Comparison of ENCODE assay signal across 23 cellular contexts in genomic region chr3:177484926-177485325, GRCh38.
"Had no signal": no experiment of that assay in that cellular context is flagged by ENCODE, and none has a peak within 500 bp of the region (broad histone marks: within the 10 kb centered on the region; RNA-seq: fewer than 3 reads in every experiment).

No MANE protein-coding gene starts in this region.

- H3K4me3 ChIP-seq: PC-9, SK-N-MC had no signal

- H3K4me1 Mint-ChIP-seq: activated B cell treated with CpG ODN at 0.5 μM for 24 hours had no signal

- H3K4me3 Mint-ChIP-seq: activated B cell treated with CpG ODN at 0.5 μM for 24 hours; activated CD4-positive, alpha-beta memory T cell treated with anti-CD3 and anti-CD28 coated beads for 36 hours; activated CD4-positive, alpha-beta T cell treated with anti-CD3 and anti-CD28 coated beads, Interleukin-2, amount 10 ng/mL, durations not matched to agents 7 days and 5 days; activated naive CD4-positive, alpha-beta T cell treated with anti-CD3 and anti-CD28 coated beads, Interleukin-2, amount 10 ng/mL, durations not matched to agents 7 days and 5 days; activated naive CD8-positive, alpha-beta T cell treated with anti-CD3 and anti-CD28 coated beads for 36 hours; activated T-cell treated with anti-CD3 and anti-CD28 coated beads, Interleukin-2, amount 50 U/mL, for 4 hours; T-cell had no signal

- H3K27me3 Mint-ChIP-seq: activated B cell treated with CpG ODN at 0.5 μM for 24 hours; activated CD4-positive, alpha-beta memory T cell treated with anti-CD3 and anti-CD28 coated beads for 36 hours; activated CD4-positive, alpha-beta T cell treated with anti-CD3 and anti-CD28 coated beads, Interleukin-2, amount 10 ng/mL, durations not matched to agents 7 days and 5 days; activated naive CD4-positive, alpha-beta T cell treated with anti-CD3 and anti-CD28 coated beads, Interleukin-2, amount 10 ng/mL, durations not matched to agents 7 days and 5 days; activated naive CD8-positive, alpha-beta T cell treated with anti-CD3 and anti-CD28 coated beads for 36 hours; T-cell had no signal

- H3K27ac ChIP-seq: PC-9, SK-N-MC had no signal

- DNase-seq: activated B cell treated with CpG ODN at 0.5 μM for 24 hours; activated CD4-positive, alpha-beta memory T cell treated with anti-CD3 and anti-CD28 coated beads for 36 hours; activated CD4-positive, alpha-beta T cell treated with anti-CD3 and anti-CD28 coated beads, Interleukin-2, amount 10 ng/mL, durations not matched to agents 7 days and 5 days; activated CD8-positive, alpha-beta memory T cell treated with anti-CD3 and anti-CD28 coated beads for 24 hours; activated gamma-delta T cell; activated naive CD4-positive, alpha-beta T cell treated with anti-CD3 and anti-CD28 coated beads, Interleukin-2, amount 10 ng/mL, durations not matched to agents 7 days and 5 days; activated naive CD8-positive, alpha-beta T cell treated with anti-CD3 and anti-CD28 coated beads for 36 hours; activated T-cell treated with anti-CD3 and anti-CD28 coated beads, Interleukin-2, amount 50 U/mL, for 4 hours; anterior cingulate cortex; cerebellar nuclear complex; KG1; NCI-H1092; NCI-H1417; NCI-H1930; NCI-H2171 treated with DMSO at 0.1 percent for 48 hours; NCI-H345; NCI-H510A; NCI-H69; PC-9; T-cell; T-helper 2 cell; T1000 had no signal

- H3K27ac Mint-ChIP-seq: activated B cell treated with CpG ODN at 0.5 μM for 24 hours; activated CD4-positive, alpha-beta memory T cell treated with anti-CD3 and anti-CD28 coated beads for 36 hours; activated CD4-positive, alpha-beta T cell treated with anti-CD3 and anti-CD28 coated beads, Interleukin-2, amount 10 ng/mL, durations not matched to agents 7 days and 5 days; activated naive CD4-positive, alpha-beta T cell treated with anti-CD3 and anti-CD28 coated beads, Interleukin-2, amount 10 ng/mL, durations not matched to agents 7 days and 5 days; activated naive CD8-positive, alpha-beta T cell treated with anti-CD3 and anti-CD28 coated beads for 36 hours; T-cell had no signal

- ATAC-seq: activated T-cell treated with anti-CD3 and anti-CD28 coated beads, Interleukin-2, amount 50 U/mL, for 4 hours; T-cell had no signal

- H3K9me3 Mint-ChIP-seq: activated B cell treated with CpG ODN at 0.5 μM for 24 hours; activated CD4-positive, alpha-beta memory T cell treated with anti-CD3 and anti-CD28 coated beads for 36 hours; activated naive CD4-positive, alpha-beta T cell treated with anti-CD3 and anti-CD28 coated beads, Interleukin-2, amount 10 ng/mL, durations not matched to agents 7 days and 5 days; activated T-cell treated with anti-CD3 and anti-CD28 coated beads, Interleukin-2, amount 50 U/mL, for 4 hours had no signal

- H3K36me3 Mint-ChIP-seq: activated CD4-positive, alpha-beta memory T cell treated with anti-CD3 and anti-CD28 coated beads for 36 hours; activated naive CD4-positive, alpha-beta T cell treated with anti-CD3 and anti-CD28 coated beads, Interleukin-2, amount 10 ng/mL, durations not matched to agents 7 days and 5 days; activated naive CD8-positive, alpha-beta T cell treated with anti-CD3 and anti-CD28 coated beads for 36 hours; T-cell had no signal
